9 cellular contexts compared by ENCODE assay signal in the genomic region with DNA sequence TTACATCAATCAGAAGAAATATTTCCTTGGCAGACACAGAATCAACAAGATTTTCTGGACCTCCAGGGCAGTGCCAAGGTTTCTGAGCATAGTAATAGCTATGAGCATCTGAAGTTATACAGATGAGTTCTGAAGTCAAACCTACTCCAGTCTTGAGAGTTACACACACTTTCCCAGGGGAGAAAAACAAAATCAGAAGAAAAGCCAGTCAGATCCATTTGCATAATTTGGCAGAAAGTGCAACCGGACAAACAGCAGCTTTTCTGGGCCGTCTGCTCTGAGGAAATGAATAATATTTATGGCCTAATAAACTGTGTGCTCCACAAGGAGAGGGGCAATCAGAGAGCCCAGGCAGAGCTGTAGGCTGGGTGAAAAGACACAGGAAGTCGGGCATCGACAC.
DNase-seq lines count a peak whose midpoint lies in the region; ATAC-seq and TF ChIP-seq lines count a peak whose summit lies in the region.
"Had no signal": no experiment of that assay in that cellular context is flagged by ENCODE, and none has a peak within 500 bp of the region (broad histone marks: within the 10 kb centered on the region; RNA-seq: fewer than 3 reads in every experiment).

No MANE protein-coding gene starts in this region.

- H3K27me3 ChIP-seq in esophagus squamous epithelium (no peaks in the 10 kb centered on the region), stomach (no peaks in the 10 kb centered on the region)

- TF ChIP-seq CTCF in esophagus squamous epithelium (IDR thresholded peaks at IDR 0.05) (no peak), stomach (IDR thresholded peaks at IDR 0.05) (no peak)

- H3K4me3 ChIP-seq in esophagus squamous epithelium = no peak overlapping the region
- no peak overlapping the region for H3K4me3 ChIP-seq in stomach

- H3K4me1 ChIP-seq in esophagus squamous epithelium (peaks cover 0 to 68% (median 39%) of the 10 kb centered on the region in 3 donors), stomach (peaks cover 19 to 78% (median 62%) of the 10 kb centered on the region in 4 donors)

- DNase-seq in esophagus squamous epithelium (lab: John Stamatoyannopoulos, UW) (no peak), stomach (no peak), mesenteric fat pad (ENCODE audit: low spot score) (no peak), HuH-7.5 (ENCODE audit: low spot score) (no peak)
- DNase-seq in stimulated activated CD4-positive, alpha-beta T cell treated with anti-CD3 and anti-CD28 coated beads, Interleukin-4, amount 100 ng/mL, for 1 hour = no peak
- DNase-seq: activated T-cell treated with anti-CD3 and anti-CD28 coated beads, Interleukin-2, amount 50 U/mL, for 4 hours had no signal

- WGBS in esophagus squamous epithelium, 2 donors = 55 to 87% methylated on average over 4 of the region's 4 CpGs
- 48 to 77% (median 64%) methylated on average over 4 of the region's 4 CpGs for WGBS in stomach, 5 donors

- H3K9me3 ChIP-seq in esophagus squamous epithelium (no peaks in the 10 kb centered on the region), stomach (no peaks in the 10 kb centered on the region)

- no peak for TF ChIP-seq EP300 in stomach (IDR thresholded peaks at IDR 0.05)

- H3K27ac ChIP-seq in esophagus squamous epithelium = peak overlapping the region; percentile 44 to 80 (median 70)
- peak overlapping the region in 4 of 5 donors; percentile 41 to 75 (median 59) for H3K27ac ChIP-seq in stomach

- H3K36me3 ChIP-seq in esophagus squamous epithelium (peaks cover 4 to 52% (median 5%) of the 10 kb centered on the region in 3 donors), stomach (peaks cover 29 to 81% (median 64%) of the 10 kb centered on the region in 4 donors)

- no peak for TF ChIP-seq POLR2A in esophagus squamous epithelium (IDR thresholded peaks at IDR 0.05)
- no peak for TF ChIP-seq POLR2A in stomach (IDR thresholded peaks at IDR 0.05)

- ATAC-seq in GM18909 (IDR thresholded peaks at IDR 0.05; ENCODE audit: poor library complexity, unreplicated experiment) (peak; percentile 33), HG03342 (IDR thresholded peaks at IDR 0.05; ENCODE audit: unreplicated experiment) (peak; percentile 24), GM19395 (IDR thresholded peaks at IDR 0.05; ENCODE audit: unreplicated experiment) (no peak)
- ATAC-seq: activated T-cell treated with anti-CD3 and anti-CD28 coated beads, Interleukin-2, amount 50 U/mL, for 4 hours had no signal

- intact Hi-C loops in esophagus squamous epithelium (cut with DNase I) (no loop called here), stomach (cut with DNase I; ENCODE audit: low total_unique reads) (no loop called here)
